In the genomic region with DNA sequence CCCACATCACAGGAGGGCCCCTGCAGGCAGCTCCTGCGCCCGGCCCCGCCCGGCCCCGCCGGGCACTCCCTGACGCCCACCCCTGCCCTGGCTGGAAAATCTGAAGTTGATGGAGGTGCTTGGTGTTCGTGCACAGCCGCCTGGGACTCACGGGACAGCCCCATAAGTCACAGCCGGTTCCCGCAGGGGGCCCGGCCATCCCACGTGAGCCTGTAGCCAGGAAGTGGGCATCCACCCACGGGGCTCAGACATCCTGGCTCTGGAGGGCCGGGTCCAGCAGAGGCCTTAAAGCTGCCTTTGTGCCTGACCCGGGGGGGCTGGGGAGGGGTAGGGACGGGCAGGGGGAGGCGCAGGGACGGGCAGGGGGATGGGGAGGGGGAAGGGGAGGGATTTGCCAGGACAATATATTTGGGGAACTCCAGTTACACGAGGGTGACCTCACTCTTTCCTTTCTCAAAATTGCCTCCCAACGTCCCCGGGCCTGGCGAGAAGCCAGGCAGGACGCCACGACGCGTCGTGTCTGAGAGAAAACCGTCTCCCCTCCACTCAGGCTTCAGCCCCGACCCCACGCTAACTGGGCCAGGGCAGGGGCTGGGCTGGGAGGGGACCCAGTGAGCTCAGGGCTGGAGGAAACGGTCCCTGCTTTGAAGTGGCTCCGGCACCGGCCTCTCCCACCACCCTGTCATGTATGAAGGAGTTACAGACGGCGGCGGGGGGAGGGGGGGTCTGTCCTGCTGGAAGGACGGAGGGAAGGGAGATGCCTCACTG, we compare ENCODE assay signal across 8 cellular contexts.
DNase-seq lines count a peak whose midpoint lies in the region; ATAC-seq, FAIRE-seq and TF ChIP-seq lines count a peak whose summit lies in the region.

No MANE protein-coding gene starts in this region.

- H3K4me2 ChIP-seq in GM23338: no peak overlapping the region

- CTCF ChIA-PET in activated CD8-positive, alpha-beta T cell treated with anti-CD3 and anti-CD28 coated beads, Interleukin-2, amount 10 ng/mL, durations not matched to agents 7 days and 5 days (lab: Charles Lee): interaction anchor here (1.0 to 1.2 kb wide), 2 partner anchors 17 to 18 kb away, joined by 3 to 5 read pairs; no protein-coding TSS in a partner anchor

- FAIRE-seq in GM18507 (lab: Jason Lieb, UNC): peak; percentile 90

- H3K27me3 ChIP-seq in esophagus (ENCODE audit: control insufficient read depth in 1 of 2, insufficient read depth in 2 of 2, low read length in 2 of 2) (no peaks in the 10 kb centered on the region), GM23338 (ENCODE audit: insufficient read depth) (no peaks in the 10 kb centered on the region)

- no peaks in the 10 kb centered on the region for H3F3A ChIP-seq in GM23338 (replicated peaks; ENCODE audit: low read depth)

- H3K27me3 Mint-ChIP-seq in activated CD8-positive, alpha-beta T cell treated with anti-CD3 and anti-CD28 coated beads, Interleukin-2, amount 10 ng/mL, durations not matched to agents 7 days and 5 days (ENCODE audit: low read depth): no peaks in the 10 kb centered on the region
- H3K27me3 Mint-ChIP-seq in GM23338 (ENCODE audit: insufficient read depth, low read depth, poor library complexity): peaks cover 2% of the 10 kb centered on the region

- WGBS in esophagus, 2 donors: 39 to 40% methylated on average over 36 to 39 of the region's 39 CpGs

- POLR2A ChIA-PET in activated CD8-positive, alpha-beta T cell treated with anti-CD3 and anti-CD28 coated beads, Interleukin-2, amount 10 ng/mL, durations not matched to agents 7 days and 5 days (lab: Charles Lee): interaction anchor here (1.0 to 7.5 kb wide), 6 partner anchors 9 to 125 kb away, joined by 3 to 128 read pairs (median 6); a partner anchor contains a TSS

- DNase-seq in GM18507 (ENCODE audit: extremely low spot score, insufficient read length, low read depth) (peak; percentile 40), SHP77 treated with DMSO at 0.1 percent for 48 hours (lab: John Stamatoyannopoulos, UW) (no peak), GM23338 (ENCODE audit: low spot score) (no peak), NCI-H187 treated with DMSO at 0.1 percent for 48 hours (lab: John Stamatoyannopoulos, UW) (no peak)
- DNase-seq in activated CD8-positive, alpha-beta T cell treated with anti-CD3 and anti-CD28 coated beads, Interleukin-2, amount 10 ng/mL, durations not matched to agents 7 days and 5 days: peak; percentile 81
- DNase-seq in stimulated activated CD4-positive, alpha-beta T cell treated with anti-CD3 and anti-CD28 coated beads, Interleukin-12 subunit alpha, Interleukin-12 subunit beta, amount 100 ng/mL, for 48 hours (ENCODE audit: low read depth in 2 of 3, low spot score in 1 of 3): peak; percentile 87 to 94 (median 91)

- ATAC-seq in HG03103 (IDR thresholded peaks at IDR 0.05; ENCODE audit: low read depth, unreplicated experiment) (peak; percentile 45), GM23338 (no peak; the same call in 2 of the 3 replicates)
- peak; percentile 51 for ATAC-seq in activated CD8-positive, alpha-beta T cell treated with anti-CD3 and anti-CD28 coated beads, Interleukin-2, amount 10 ng/mL, durations not matched to agents 7 days and 5 days

- no peaks in the 10 kb centered on the region for H3K9me3 ChIP-seq in esophagus (ENCODE audit: control insufficient read depth in 2 of 2, insufficient read depth in 1 of 2, low read depth in 1 of 2, low read length in 1 of 2)

- peaks cover 3% of the 10 kb centered on the region for H4K20me1 ChIP-seq in GM23338 (replicated peaks; ENCODE audit: insufficient read depth)

- no peaks in the 10 kb centered on the region for H3K9me2 ChIP-seq in GM23338 (ENCODE audit: insufficient read depth)

- H3K4me1 ChIP-seq in esophagus (ENCODE audit: control insufficient read depth in 2 of 2, insufficient read depth in 2 of 2, low read length in 1 of 2): peaks cover 0 to 5% of the 10 kb centered on the region in 2 donors
- no peaks in the 10 kb centered on the region for H3K4me1 ChIP-seq in GM23338 (ENCODE audit: insufficient read depth)

- H3K79me2 ChIP-seq in GM23338 (replicated peaks; ENCODE audit: insufficient read depth): no peaks in the 10 kb centered on the region

- no peak overlapping the region for H2AFZ ChIP-seq in GM23338

- H3K27ac ChIP-seq in esophagus (ENCODE audit: low read depth in 2 of 2, low read length in 1 of 2): peak overlapping the region; percentile 53 to 81
- H3K27ac ChIP-seq in GM23338 (ENCODE audit: low read depth): no peak overlapping the region

- peak overlapping the region; percentile 57 for H3K4me3 Mint-ChIP-seq in activated CD8-positive, alpha-beta T cell treated with anti-CD3 and anti-CD28 coated beads, Interleukin-2, amount 10 ng/mL, durations not matched to agents 7 days and 5 days
- no peak overlapping the region for H3K4me3 Mint-ChIP-seq in GM23338

- H3K4me1 Mint-ChIP-seq in activated CD8-positive, alpha-beta T cell treated with anti-CD3 and anti-CD28 coated beads, Interleukin-2, amount 10 ng/mL, durations not matched to agents 7 days and 5 days (ENCODE audit: low read depth): peaks cover 64% of the 10 kb centered on the region
- peaks cover 10% of the 10 kb centered on the region for H3K4me1 Mint-ChIP-seq in GM23338

- peaks cover 38% of the 10 kb centered on the region for H3K36me3 Mint-ChIP-seq in activated CD8-positive, alpha-beta T cell treated with anti-CD3 and anti-CD28 coated beads, Interleukin-2, amount 10 ng/mL, durations not matched to agents 7 days and 5 days (ENCODE audit: low read depth)
- H3K36me3 Mint-ChIP-seq in GM23338 (ENCODE audit: low read depth): peaks cover 9% of the 10 kb centered on the region; the same call in 2 of the 3 replicates

- H3K36me3 ChIP-seq in esophagus (ENCODE audit: control insufficient read depth in 2 of 2, insufficient read depth in 2 of 2, low read length in 1 of 2) (peaks cover 0 to 2% of the 10 kb centered on the region in 2 donors), GM23338 (ENCODE audit: insufficient read depth) (no peaks in the 10 kb centered on the region; the same call in 1 of the 2 replicates)

- H3K4me3 ChIP-seq in esophagus (ENCODE audit: low read depth in 1 of 2, low read length in 2 of 2) (no peak overlapping the region), GM23338 (no peak overlapping the region)

- peak overlapping the region; percentile 100 for H3K27ac Mint-ChIP-seq in activated CD8-positive, alpha-beta T cell treated with anti-CD3 and anti-CD28 coated beads, Interleukin-2, amount 10 ng/mL, durations not matched to agents 7 days and 5 days
- H3K27ac Mint-ChIP-seq in GM23338: no peak overlapping the region

- TF ChIP-seq CTCF in GM23338 (conservative IDR thresholded peaks at IDR 0.05; ENCODE audit: low read depth in 2 of 2): no peak

- H3K9me3 Mint-ChIP-seq in activated CD8-positive, alpha-beta T cell treated with anti-CD3 and anti-CD28 coated beads, Interleukin-2, amount 10 ng/mL, durations not matched to agents 7 days and 5 days (ENCODE audit: insufficient read depth): no peaks in the 10 kb centered on the region
- H3K9me3 Mint-ChIP-seq in GM23338: no peaks in the 10 kb centered on the region; the same call in 2 of the 3 replicates

TF ChIP-seq in GM23338, 12 proteins besides CTCF, POLR2A, EP300 and RAD21 (continues in another document):
- TF ChIP-seq NANOG (IDR thresholded peaks at IDR 0.05; ENCODE audit: borderline replicate concordance) (no peak), CREB1 (CRISPR knock-in tag; IDR thresholded peaks at IDR 0.05; ENCODE audit: low read depth) (no peak), ZNF331 (CRISPR knock-in tag; IDR thresholded peaks at IDR 0.05; ENCODE audit: low read depth) (no peak), POLR2AphosphoS5 (IDR thresholded peaks at IDR 0.05; ENCODE audit: low read depth) (no peak)

Comparison
In these comparisons a context has a peak if more than half of its experiments do, and no peak if none do; other contexts are left out.
1. DNase-seq: peak in GM18507 (single experiment), activated CD8-positive, alpha-beta T cell treated with anti-CD3 and anti-CD28 coated beads, Interleukin-2, amount 10 ng/mL, durations not matched to agents 7 days and 5 days (single experiment) and stimulated activated CD4-positive, alpha-beta T cell treated with anti-CD3 and anti-CD28 coated beads, Interleukin-12 subunit alpha, Interleukin-12 subunit beta, amount 100 ng/mL, for 48 hours (3 of 3); none in SHP77 treated with DMSO at 0.1 percent for 48 hours (single experiment), GM23338 (single experiment) and NCI-H187 treated with DMSO at 0.1 percent for 48 hours (single experiment).